ENCODE assay signal across 15 cellular contexts in the genomic region with DNA sequence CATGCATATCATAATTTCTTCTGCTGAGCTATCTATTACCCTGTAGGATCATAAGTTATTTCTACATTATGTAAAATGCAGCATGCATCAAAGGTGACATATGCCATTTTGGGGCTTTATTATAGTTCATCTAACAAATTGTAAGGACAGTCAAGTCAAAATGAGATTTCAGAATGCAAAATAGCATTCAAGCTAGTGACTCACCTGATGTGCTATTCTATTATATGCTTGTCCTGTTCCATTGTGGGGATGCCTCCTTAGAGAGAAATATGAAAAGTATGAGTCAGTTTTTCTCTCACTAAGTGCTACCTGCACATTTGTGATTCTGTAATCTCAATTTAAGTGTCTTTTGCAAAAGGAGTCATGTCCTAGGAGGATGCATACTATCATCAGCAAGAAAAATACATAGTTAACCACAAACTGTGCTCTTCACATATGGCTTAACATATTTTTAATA.
"Had no signal": no experiment of that assay in that cellular context is flagged by ENCODE, and none has a peak within 500 bp of the region (broad histone marks: within the 10 kb centered on the region; RNA-seq: fewer than 3 reads in every experiment).

No MANE protein-coding gene starts in this region.

- H3K27ac ChIP-seq: left ventricle myocardium inferior, tibial artery had no signal

- H3K27ac Mint-ChIP-seq: activated B cell treated with CpG ODN at 0.5 μM for 24 hours; activated naive CD4-positive, alpha-beta T cell treated with anti-CD3 and anti-CD28 coated beads, Interleukin-2, amount 10 ng/mL, durations not matched to agents 7 days and 5 days; activated T-helper 17 cell treated with anti-CD3 and anti-CD28 coated beads, Interleukin-2, amount 50 U/mL, for 72 hours; natural killer cell had no signal

- H3K4me3 Mint-ChIP-seq: activated B cell treated with CpG ODN at 0.5 μM for 24 hours; activated naive CD4-positive, alpha-beta T cell treated with anti-CD3 and anti-CD28 coated beads, Interleukin-2, amount 10 ng/mL, durations not matched to agents 7 days and 5 days; activated T-helper 17 cell treated with anti-CD3 and anti-CD28 coated beads, Interleukin-2, amount 50 U/mL, for 72 hours; natural killer cell had no signal

- H3K9me3 ChIP-seq: left ventricle myocardium inferior, tibial artery had no signal

- H3K4me1 ChIP-seq: left ventricle myocardium inferior, tibial artery had no signal

- H3K4me3 ChIP-seq: left ventricle myocardium inferior, tibial artery had no signal

- DNase-seq: activated B cell treated with CpG ODN at 0.5 μM for 24 hours; activated CD4-positive, alpha-beta T cell treated with anti-CD3 and anti-CD28 coated beads, Interleukin-2, amount 50 U/mL, for 1 hour; activated naive CD4-positive, alpha-beta T cell treated with anti-CD3 and anti-CD28 coated beads, Interleukin-2, amount 10 ng/mL, durations not matched to agents 7 days and 5 days; amniotic stem cell; foreskin fibroblast; glutamatergic neuron; hypothalamus; left ventricle myocardium inferior; mesendoderm; natural killer cell; retina; stimulated activated CD4-positive, alpha-beta T cell treated with anti-CD3 and anti-CD28 coated beads, Interleukin-12 subunit alpha, Interleukin-12 subunit beta, amount 100 ng/mL, for 4 hours; stimulated activated CD4-positive, alpha-beta T cell treated with anti-CD3 and anti-CD28 coated beads, Interleukin-2, amount 100 ng/mL, for 24 hours; tibial artery had no signal

- H3K4me1 Mint-ChIP-seq: activated B cell treated with CpG ODN at 0.5 μM for 24 hours; activated naive CD4-positive, alpha-beta T cell treated with anti-CD3 and anti-CD28 coated beads, Interleukin-2, amount 10 ng/mL, durations not matched to agents 7 days and 5 days; activated T-helper 17 cell treated with anti-CD3 and anti-CD28 coated beads, Interleukin-2, amount 50 U/mL, for 72 hours; natural killer cell had no signal

- H3K27me3 ChIP-seq: tibial artery had no signal

- ATAC-seq: activated T-helper 17 cell treated with anti-CD3 and anti-CD28 coated beads, Interleukin-2, amount 50 U/mL, for 72 hours; natural killer cell had no signal

- H3K36me3 ChIP-seq: left ventricle myocardium inferior, tibial artery had no signal

- H3K36me3 Mint-ChIP-seq: activated naive CD4-positive, alpha-beta T cell treated with anti-CD3 and anti-CD28 coated beads, Interleukin-2, amount 10 ng/mL, durations not matched to agents 7 days and 5 days; natural killer cell had no signal

- H3K27me3 Mint-ChIP-seq: activated B cell treated with CpG ODN at 0.5 μM for 24 hours; activated naive CD4-positive, alpha-beta T cell treated with anti-CD3 and anti-CD28 coated beads, Interleukin-2, amount 10 ng/mL, durations not matched to agents 7 days and 5 days; activated T-helper 17 cell treated with anti-CD3 and anti-CD28 coated beads, Interleukin-2, amount 50 U/mL, for 72 hours had no signal
